In the genomic region with DNA sequence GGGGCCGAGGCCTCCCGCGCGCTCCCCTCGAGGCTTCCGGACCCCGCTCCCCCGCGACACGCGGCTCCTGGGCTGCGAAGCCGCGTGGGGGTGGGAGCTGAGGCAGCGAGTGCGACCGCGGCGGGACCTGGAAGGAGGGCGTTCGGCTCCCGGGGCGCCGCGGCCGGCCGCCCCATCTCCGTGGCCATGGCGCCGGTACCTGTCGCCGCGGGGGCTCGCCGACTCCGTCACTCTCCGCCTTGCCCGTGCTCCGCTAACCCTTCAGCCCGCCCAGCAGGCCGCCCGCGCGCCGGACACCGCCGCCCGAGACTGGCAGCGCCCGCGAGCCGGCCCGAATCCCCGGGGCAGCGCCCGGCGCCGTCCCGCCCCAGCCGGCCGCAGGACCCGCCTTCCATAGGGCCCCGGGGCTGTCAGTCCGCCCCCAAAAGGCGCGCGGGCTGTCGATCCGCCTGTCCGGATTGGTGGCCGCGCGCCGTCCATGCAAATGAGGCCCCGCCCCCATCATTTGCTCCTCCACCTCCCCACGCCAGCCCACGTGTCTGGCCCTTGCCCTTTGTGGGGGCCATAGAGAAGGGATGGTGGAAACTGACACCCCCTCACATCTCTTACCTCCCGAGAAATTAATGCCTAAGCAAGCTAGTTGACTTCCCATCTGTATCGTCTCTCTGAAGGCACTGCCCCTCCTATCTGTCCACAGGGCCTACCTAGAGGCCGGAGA, we compare ENCODE assay signal across 8 cellular contexts. TPM values are rescaled to one million over a fixed set of nuclear protein-coding genes. Genes with fewer than 3 reads are reported as not detected.
DNase-seq lines count a peak whose midpoint lies in the region; ATAC-seq, FAIRE-seq and TF ChIP-seq lines count a peak whose summit lies in the region.

Gene FKBP5, minus strand, starts transcription at position 311 of the 718 bp plus-strand sequence. CDS start 46,091 bp downstream, outside the sequence.

- intact Hi-C loops in kidney (cut with DNase I), result loop anchor here (5.0 kb wide), 1 partner anchor 39 kb away; no protein-coding TSS in a partner anchor

- H3K4me1 ChIP-seq in kidney (ENCODE audit: control insufficient read depth in 1 of 2, insufficient read depth in 1 of 2, low read depth in 1 of 2, low read length in 2 of 2), result peaks cover 0 to 9% of the 10 kb centered on the region in 2 donors

- peak; percentile 75 for ATAC-seq in HG02970 (IDR thresholded peaks at IDR 0.05; ENCODE audit: low FRiP score, unreplicated experiment)

- FAIRE-seq in kidney (lab: Jason Lieb, UNC), result no peak

- H3K4me3 ChIP-seq in kidney (ENCODE audit: low read length in 2 of 2), result peak within 1 kb of the TSS; percentile 90 to 100

- no peaks in the 10 kb centered on the region for H3K36me3 ChIP-seq in kidney (ENCODE audit: control insufficient read depth in 1 of 2, insufficient read depth in 2 of 2, low read length in 2 of 2)

- no peaks in the 10 kb centered on the region for H3K9me3 ChIP-seq in kidney (ENCODE audit: control insufficient read depth in 1 of 2, low read length in 2 of 2)

- peak within 1 kb of the TSS; percentile 39 to 83 for H3K27ac ChIP-seq in kidney (ENCODE audit: low read depth in 2 of 2, low read length in 2 of 2)

- peak; percentile 62 to 77 for DNase-seq in NCI-H524 (lab: John Stamatoyannopoulos, UW)
- DNase-seq in NCI-H524 treated with DMSO at 0.1 percent for 48 hours (lab: John Stamatoyannopoulos, UW), result no peak
- peak; percentile 93 for DNase-seq in NCI-H2196 (lab: John Stamatoyannopoulos, UW; ENCODE audit: unreplicated experiment)
- peak; percentile 93 for DNase-seq in activated CD4-positive, CD25-positive, alpha-beta regulatory T cell treated with anti-CD3 and anti-CD28 coated beads, Interleukin-2, amount 50 U/mL, for 72 hours
- DNase-seq in cerebellar cortex (ENCODE audit: low spot score), result peak; percentile 72
- peak; percentile 98 for DNase-seq in kidney
- peak; percentile 96 for DNase-seq in stimulated activated CD4-positive, alpha-beta T cell treated with anti-CD3 and anti-CD28 coated beads, Interleukin-15, amount 100 ng/mL, for 24 hours

- no peak for TF ChIP-seq CTCF in kidney (IDR thresholded peaks at IDR 0.05; ENCODE audit: borderline replicate concordance, extremely low read depth, insufficient read depth)

- H3K9ac ChIP-seq in kidney (ENCODE audit: low read length in 2 of 2), result peak within 1 kb of the TSS; percentile 83 to 87

RNA-seq across cellular contexts. Expression of gene FKBP5, which starts in this region (rescaled TPM):
- total RNA-seq in kidney, result 267 TPM
- 45.6 TPM for polyA plus RNA-seq in kidney (ENCODE audit: insufficient read depth, low read depth, low replicate concordance)
